In the genomic region with DNA sequence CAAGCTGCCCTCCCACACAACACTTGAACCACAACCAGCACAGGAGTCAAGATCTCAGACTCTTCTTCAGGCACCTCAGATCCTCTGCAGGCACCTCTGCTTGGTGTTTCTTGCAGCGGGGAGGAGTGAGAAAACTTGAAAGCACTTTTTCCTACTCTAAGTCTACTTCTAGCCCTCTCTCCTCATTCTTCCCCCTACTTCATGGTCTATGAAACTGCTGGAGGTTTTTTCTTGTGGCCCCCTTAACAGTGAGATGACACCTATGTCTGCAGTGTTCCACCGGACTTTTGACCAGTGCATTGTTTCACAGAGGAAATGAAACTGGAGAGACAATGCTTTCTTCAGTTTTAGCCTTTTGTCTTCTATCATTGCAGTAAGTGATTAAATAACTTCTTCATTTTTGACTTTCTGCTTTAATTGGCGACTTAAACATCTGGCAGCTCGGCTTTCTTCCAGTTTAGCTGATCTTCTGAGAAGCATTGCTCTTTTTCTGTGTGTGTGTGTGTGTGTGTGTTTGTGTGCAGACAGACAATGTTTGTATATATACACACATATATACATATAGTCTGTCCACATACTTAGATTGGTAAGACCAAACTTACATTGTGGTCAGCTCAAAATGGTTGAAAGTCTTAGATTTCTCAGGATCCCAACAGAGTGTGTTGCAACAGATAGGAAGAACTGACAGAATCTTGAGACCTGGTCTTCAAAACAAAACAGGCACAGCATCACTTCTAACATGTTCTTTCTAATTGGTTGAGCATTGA, we compare ENCODE assay signal across 1 cellular context.
TF ChIP-seq lines count a peak whose summit lies in the region.

No MANE protein-coding gene starts in this region.

TF ChIP-seq in GM12878, 131 proteins besides CTCF, POLR2A, EP300 and RAD21 (continued from another document):
- TF ChIP-seq, protein P1, sequence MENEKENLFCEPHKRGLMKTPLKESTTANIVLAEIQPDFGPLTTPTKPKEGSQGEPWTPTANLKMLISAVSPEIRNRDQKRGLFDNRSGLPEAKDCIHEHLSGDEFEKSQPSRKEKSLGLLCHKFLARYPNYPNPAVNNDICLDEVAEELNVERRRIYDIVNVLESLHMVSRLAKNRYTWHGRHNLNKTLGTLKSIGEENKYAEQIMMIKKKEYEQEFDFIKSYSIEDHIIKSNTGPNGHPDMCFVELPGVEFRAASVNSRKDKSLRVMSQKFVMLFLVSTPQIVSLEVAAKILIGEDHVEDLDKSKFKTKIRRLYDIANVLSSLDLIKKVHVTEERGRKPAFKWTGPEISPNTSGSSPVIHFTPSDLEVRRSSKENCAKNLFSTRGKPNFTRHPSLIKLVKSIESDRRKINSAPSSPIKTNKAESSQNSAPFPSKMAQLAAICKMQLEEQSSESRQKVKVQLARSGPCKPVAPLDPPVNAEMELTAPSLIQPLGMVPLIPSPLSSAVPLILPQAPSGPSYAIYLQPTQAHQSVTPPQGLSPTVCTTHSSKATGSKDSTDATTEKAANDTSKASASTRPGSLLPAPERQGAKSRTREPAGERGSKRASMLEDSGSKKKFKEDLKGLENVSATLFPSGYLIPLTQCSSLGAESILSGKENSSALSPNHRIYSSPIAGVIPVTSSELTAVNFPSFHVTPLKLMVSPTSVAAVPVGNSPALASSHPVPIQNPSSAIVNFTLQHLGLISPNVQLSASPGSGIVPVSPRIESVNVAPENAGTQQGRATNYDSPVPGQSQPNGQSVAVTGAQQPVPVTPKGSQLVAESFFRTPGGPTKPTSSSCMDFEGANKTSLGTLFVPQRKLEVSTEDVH (IDR thresholded peaks at IDR 0.05; ENCODE audit: low read depth, partially characterized antibody): peak; percentile 20
- TF ChIP-seq DPF2 (IDR thresholded peaks at IDR 0.05): peak; percentile 98
- no peak for TF ChIP-seq PAX5 (IDR thresholded peaks at IDR 0.05; ENCODE audit: borderline replicate concordance, low read depth, low read length)
